In genomic region chr15:97126556-97127233, GRCh38 we compare ENCODE assay signal across 26 cellular contexts.
DNase-seq lines count a peak whose midpoint lies in the region; ATAC-seq and TF ChIP-seq lines count a peak whose summit lies in the region.
"Had no signal": no experiment of that assay in that cellular context is flagged by ENCODE, and none has a peak within 500 bp of the region (broad histone marks: within the 10 kb centered on the region; RNA-seq: fewer than 3 reads in every experiment).

No MANE protein-coding gene starts in this region.

- no peak overlapping the region for H3K23ac ChIP-seq in mesenchymal stem cell (ENCODE audit: low read length in 2 of 2)

- H2BK5ac ChIP-seq in mesenchymal stem cell (ENCODE audit: low read depth, low read length, poor library complexity, severe bottlenecking), result no peak overlapping the region

- TF ChIP-seq CTCF in mammary epithelial cell (conservative IDR thresholded peaks at IDR 0.05 in 1 of 2, IDR thresholded peaks at IDR 0.05 in 1 of 2; ENCODE audit: extremely low read depth in 1 of 2, insufficient read depth in 1 of 2, low read depth in 1 of 2, low read length in 2 of 2), result no peak

- no TSS peak for BruUV-seq in mammary epithelial cell (replicated peaks; lab: Mats Ljungman, UMichigan)

- no peaks in the 10 kb centered on the region for H3K4me1 ChIP-seq in mammary epithelial cell (ENCODE audit: insufficient read depth, low read length)
- H3K4me1 ChIP-seq in mesenchymal stem cell (ENCODE audit: control insufficient read depth, insufficient read depth, low read depth, low read length), result no peaks in the 10 kb centered on the region
- no peaks in the 10 kb centered on the region for H3K4me1 ChIP-seq in right cardiac atrium (ENCODE audit: control insufficient read depth, insufficient read depth, low read length)
- H3K4me1 ChIP-seq: gastrocnemius medialis, HAP-1, parathyroid adenoma, suprapubic skin had no signal

- H3K9me3 ChIP-seq in MG63 (no peaks in the 10 kb centered on the region; the same call in 1 of the 2 replicates), mammary epithelial cell (replicated peaks; ENCODE audit: insufficient read depth, low read length) (peaks cover 2% of the 10 kb centered on the region), mesenchymal stem cell (ENCODE audit: control insufficient read depth, low read length) (peaks cover 20% of the 10 kb centered on the region), right cardiac atrium (ENCODE audit: control insufficient read depth, low read length) (peaks cover 2% of the 10 kb centered on the region)
- H3K9me3 ChIP-seq: gastrocnemius medialis, HAP-1 had no signal

- H2BK12ac ChIP-seq in mesenchymal stem cell (ENCODE audit: low read length in 2 of 2), result no peak overlapping the region

- no peak overlapping the region for H3K27ac ChIP-seq in mammary epithelial cell (ENCODE audit: insufficient read depth, low read depth, low read length)
- H3K27ac ChIP-seq in mesenchymal stem cell (ENCODE audit: low read length, poor library complexity, severe bottlenecking), result no peak overlapping the region
- no peak overlapping the region for H3K27ac ChIP-seq in right cardiac atrium (ENCODE audit: low read length)
- H3K27ac ChIP-seq: gastrocnemius medialis, parathyroid adenoma, suprapubic skin had no signal

- H3K14ac ChIP-seq in mesenchymal stem cell (ENCODE audit: low read length in 2 of 2), result no peak overlapping the region

- H3K4me2 ChIP-seq in mammary epithelial cell (ENCODE audit: insufficient read depth, low read depth, low read length) (no peak overlapping the region), mesenchymal stem cell (ENCODE audit: low read length, poor library complexity, severe bottlenecking) (no peak overlapping the region)

- H3K4ac ChIP-seq in mesenchymal stem cell (ENCODE audit: low read depth in 1 of 2, low read length in 2 of 2), result no peak overlapping the region

- H3K18ac ChIP-seq in mesenchymal stem cell (ENCODE audit: low read depth in 1 of 2, low read length in 2 of 2), result peak overlapping the region in 1 of 2 experiments; percentile 39

- H4K20me1 ChIP-seq in mammary epithelial cell (ENCODE audit: insufficient read depth, low read length), result no peaks in the 10 kb centered on the region

- DNase-seq in EH (ENCODE audit: low read depth) (peak; percentile 1), MG63 (peak; percentile 68), mammary epithelial cell (peak; percentile 1), mesenchymal stem cell (peak; percentile 86), DMS153 treated with DMSO at 0.1 percent for 48 hours (lab: John Stamatoyannopoulos, UW; ENCODE audit: unreplicated experiment) (no peak), right cardiac atrium (no peak), NCI-H2029 (lab: John Stamatoyannopoulos, UW) (no peak)
- DNase-seq: activated CD4-positive, alpha-beta memory T cell treated with anti-CD3 and anti-CD28 coated beads, Interleukin-2, amount 10 ng/mL, durations not matched to agents 7 days and 5 days; activated CD4-positive, CD25-positive, alpha-beta regulatory T cell; dermis blood vessel endothelial cell; DMS153; erythroblast; gastrocnemius medialis; hypothalamus; IMR-90; kidney; naive thymus-derived CD8-positive, alpha-beta T cell; NCI-H1436; NCI-H345; RPMI8226 had no signal

- intact Hi-C loops in mammary epithelial cell (cut with micrococcal nuclease), result no loop called here
- intact Hi-C loops in right cardiac atrium (cut with DNase I), result no loop called here

- no peak overlapping the region for H2AK5ac ChIP-seq in mesenchymal stem cell (ENCODE audit: low read length, severe bottlenecking)

- no peaks in the 10 kb centered on the region for H3K79me2 ChIP-seq in mammary epithelial cell (ENCODE audit: insufficient read depth, low read length)
- H3K79me2 ChIP-seq: parathyroid adenoma had no signal

- CTCF ChIA-PET in mammary epithelial cell (lab: Charles Lee; ENCODE audit: low non-redundant PET), result no interaction called here

- H3K36me3 ChIP-seq in MG63 (no peaks in the 10 kb centered on the region), mammary epithelial cell (ENCODE audit: insufficient read depth, low read length) (no peaks in the 10 kb centered on the region), mesenchymal stem cell (ENCODE audit: control insufficient read depth in 1 of 2, insufficient read depth in 2 of 2, low read depth in 1 of 2, low read length in 2 of 2) (no peaks in the 10 kb centered on the region)
- H3K36me3 ChIP-seq: gastrocnemius medialis, HAP-1, suprapubic skin had no signal

- dilution Hi-C loops in mammary epithelial cell (cut with HindIII; ENCODE audit: low sequenced_read_pairs), result no loop called here

- H2AFZ ChIP-seq in mammary epithelial cell (ENCODE audit: low read depth, low read length), result no peak overlapping the region
- H2AFZ ChIP-seq in mesenchymal stem cell (ENCODE audit: low read depth, low read length), result no peak overlapping the region
- H2AFZ ChIP-seq: parathyroid adenoma had no signal

- 10% methylated on average over 3 of the region's 4 CpGs for WGBS in mammary epithelial cell (ENCODE audit: low coverage, missing lambda C conversion rate)
- 35% methylated on average over 4 of the region's 4 CpGs for WGBS in mesenchymal stem cell
- WGBS in right cardiac atrium, result 81% methylated on average over 4 of the region's 4 CpGs

- in situ Hi-C loops in mammary epithelial cell (cut with MboI; ENCODE audit: low sequenced_read_pairs in 2 of 2), result no loop called here

- ATAC-seq in esophagus mucosa (no peak), right cardiac atrium (no peak)
- ATAC-seq: gastrocnemius medialis; naive thymus-derived CD8-positive, alpha-beta T cell; SK-N-SH treated with all-trans-retinoic acid at 6 μM for 48 hours; stimulated activated effector memory CD8-positive, alpha-beta T cell treated with anti-CD3 and anti-CD28 coated beads, Interleukin-12 subunit alpha, Interleukin-12 subunit beta, amount 100 ng/mL, for 72 hours had no signal

- no peak overlapping the region for H4K8ac ChIP-seq in mesenchymal stem cell (ENCODE audit: low read length)

- H3K4me3 ChIP-seq in MG63 (no peak overlapping the region), mammary epithelial cell (replicated peaks in 1 of 3; ENCODE audit: insufficient read depth in 1 of 3, low read depth in 2 of 3, low read length in 3 of 3) (no peak overlapping the region), mesenchymal stem cell (ENCODE audit: insufficient read depth in 1 of 2, low read depth in 1 of 2, low read length in 2 of 2) (no peak overlapping the region), right cardiac atrium (ENCODE audit: low read length) (no peak overlapping the region)
- H3K4me3 ChIP-seq: gastrocnemius medialis, HAP-1, suprapubic skin had no signal

- no peak overlapping the region for H4K91ac ChIP-seq in mesenchymal stem cell (ENCODE audit: low read length)

- H3K27me3 ChIP-seq in MG63 (no peaks in the 10 kb centered on the region), mammary epithelial cell (ENCODE audit: insufficient read depth, low read length) (no peaks in the 10 kb centered on the region), mesenchymal stem cell (ENCODE audit: control insufficient read depth in 1 of 2, insufficient read depth in 1 of 2, low read length in 2 of 2) (no peaks in the 10 kb centered on the region), right cardiac atrium (ENCODE audit: control insufficient read depth, insufficient read depth) (no peaks in the 10 kb centered on the region)
- H3K27me3 ChIP-seq: gastrocnemius medialis, suprapubic skin had no signal

- no peaks in the 10 kb centered on the region for H3K79me1 ChIP-seq in mesenchymal stem cell (replicated peaks; ENCODE audit: low read length, poor library complexity, severe bottlenecking)

- H2BK15ac ChIP-seq in mesenchymal stem cell (ENCODE audit: low read depth, poor library complexity, severe bottlenecking), result no peak overlapping the region

- no peak overlapping the region for H3K9ac ChIP-seq in mammary epithelial cell (ENCODE audit: insufficient read depth, low read length)
- H3K9ac ChIP-seq in mesenchymal stem cell (ENCODE audit: low read length), result no peak overlapping the region
- H3K9ac ChIP-seq: parathyroid adenoma had no signal

- H2BK120ac ChIP-seq in mesenchymal stem cell (ENCODE audit: low read depth, low read length), result no peak overlapping the region

Comparison
In these comparisons a context has a peak if more than half of its experiments do, and no peak if none do; other contexts are left out.
1. DNase-seq: peak in EH (single experiment), MG63 (single experiment), mammary epithelial cell (single experiment) and mesenchymal stem cell (single experiment); none in DMS153 treated with DMSO at 0.1 percent for 48 hours (single experiment), right cardiac atrium (0 of 3) and NCI-H2029 (single experiment).